Comparison of ENCODE assay signal across 1 cellular context in genomic region chr4:177487977-177488376, GRCh38.
TF ChIP-seq lines count a peak whose summit lies in the region.

No MANE protein-coding gene starts in this region.

TF ChIP-seq in GM12878, 131 proteins besides CTCF, POLR2A, EP300 and RAD21 (continued from another document):
- no peak for TF ChIP-seq E4F1 (IDR thresholded peaks at IDR 0.05; ENCODE audit: borderline replicate concordance, partially characterized antibody)
TF ChIP-seq in GM12878: peak in this region for 0.
